ENCODE assay signal across 22 cellular contexts in genomic region chr3:192516850-192517249, GRCh38.
"Had no signal": no experiment of that assay in that cellular context is flagged by ENCODE, and none has a peak within 500 bp of the region (broad histone marks: within the 10 kb centered on the region; RNA-seq: fewer than 3 reads in every experiment).

No MANE protein-coding gene starts in this region.

- H3K36me3 Mint-ChIP-seq: activated CD8-positive, alpha-beta memory T cell treated with anti-CD3 and anti-CD28 coated beads, Interleukin-2, amount 10 ng/mL, durations not matched to agents 7 days and 5 days; brain; IgD-negative memory B cell had no signal

- ATAC-seq: activated CD8-positive, alpha-beta memory T cell treated with anti-CD3 and anti-CD28 coated beads, Interleukin-2, amount 10 ng/mL, durations not matched to agents 7 days and 5 days; activated naive CD4-positive, alpha-beta T cell treated with anti-CD3 and anti-CD28 coated beads, Interleukin-2, amount 50 U/mL, for 72 hours; activated naive CD8-positive, alpha-beta T cell treated with anti-CD3 and anti-CD28 coated beads, Interleukin-2, amount 50 U/mL, for 24 hours; PC-3; T-helper 17 cell had no signal

- H3K4me1 Mint-ChIP-seq: activated CD8-positive, alpha-beta memory T cell treated with anti-CD3 and anti-CD28 coated beads, Interleukin-2, amount 10 ng/mL, durations not matched to agents 7 days and 5 days had no signal

- H3K4me3 Mint-ChIP-seq: activated B cell treated with CpG ODN at 0.5 μM for 24 hours; activated CD4-positive, alpha-beta T cell treated with anti-CD3 and anti-CD28 coated beads, Interleukin-2, amount 10 ng/mL, durations not matched to agents 24 days and 14 days; activated CD8-positive, alpha-beta memory T cell treated with anti-CD3 and anti-CD28 coated beads, Interleukin-2, amount 10 ng/mL, durations not matched to agents 7 days and 5 days; activated naive CD8-positive, alpha-beta T cell treated with anti-CD3 and anti-CD28 coated beads, Interleukin-2, amount 50 U/mL, for 24 hours; activated T-cell treated with anti-CD3 and anti-CD28 coated beads, Interleukin-2, amount 50 U/mL, for 24 hours; T-helper 17 cell had no signal

- H3K9me3 Mint-ChIP-seq: activated B cell treated with CpG ODN at 0.5 μM for 24 hours, IgD-negative memory B cell had no signal

- DNase-seq: activated B cell treated with CpG ODN at 0.5 μM for 24 hours; activated CD4-positive, alpha-beta T cell treated with anti-CD3 and anti-CD28 coated beads for 1 hour; activated CD4-positive, alpha-beta T cell treated with anti-CD3 and anti-CD28 coated beads, Interleukin-2, amount 10 ng/mL, durations not matched to agents 24 days and 14 days; activated CD4-positive, alpha-beta T cell treated with anti-CD3 and anti-CD28 coated beads, Interleukin-2, amount 50 U/mL, for 48 hours; activated CD8-positive, alpha-beta memory T cell treated with anti-CD3 and anti-CD28 coated beads, Interleukin-2, amount 10 ng/mL, durations not matched to agents 7 days and 5 days; activated effector memory CD4-positive, alpha-beta T cell treated with anti-CD3 and anti-CD28 coated beads, Interleukin-2, amount 50 U/mL, for 16 hours; activated naive CD4-positive, alpha-beta T cell treated with Interleukin-2 at 50 U/mL for 16 hours; activated naive CD8-positive, alpha-beta T cell treated with anti-CD3 and anti-CD28 coated beads, Interleukin-2, amount 50 U/mL, for 24 hours; activated T-cell treated with anti-CD3 and anti-CD28 coated beads, Interleukin-2, amount 50 U/mL, for 24 hours; amniotic stem cell; KG1; NCI-H1048; NCI-H2081 treated with DMSO at 0.1 percent for 48 hours; NCI-H510A treated with DMSO at 0.1 percent for 48 hours; NCI-H69; PC-3; SIG-M5; T-helper 17 cell; T-helper 9 cell had no signal
